ENCODE assay signal across 29 cellular contexts in genomic region chr4:87934973-87935372, GRCh38.
"Had no signal": no experiment of that assay in that cellular context is flagged by ENCODE, and none has a peak within 500 bp of the region (broad histone marks: within the 10 kb centered on the region; RNA-seq: fewer than 3 reads in every experiment).

No MANE protein-coding gene starts in this region.

- DNase-seq: dorsolateral prefrontal cortex; effector CD4-positive, alpha-beta T cell; foreskin fibroblast; gastrocnemius medialis; head of caudate nucleus; immature natural killer cell; left ventricle myocardium superior; mucosa of descending colon; naive B cell; nucleus accumbens; stimulated activated CD4-positive, alpha-beta T cell treated with anti-CD3 and anti-CD28 coated beads, Interleukin-12 subunit alpha, Interleukin-12 subunit beta, amount 100 ng/mL, for 4 hours; stimulated activated CD4-positive, alpha-beta T cell treated with anti-CD3 and anti-CD28 coated beads, Interleukin-1b, Interleukin-23, amount 100 ng/mL, for 48 hours; stimulated activated CD4-positive, alpha-beta T cell treated with anti-CD3 and anti-CD28 coated beads, Interleukin-4, amount 100 ng/mL, for 1 hour; stimulated activated CD8-positive, alpha-beta memory T cell treated with anti-CD3 and anti-CD28 coated beads, Interleukin-4, amount 100 ng/mL, for 48 hours; stimulated activated naive CD4-positive, alpha-beta T cell; stimulated activated naive CD8-positive, alpha-beta T cell treated with anti-CD3 and anti-CD28 coated beads, Interleukin-15, amount 100 ng/mL, for 72 hours; thyroid gland; trophoblast cell had no signal

- H3K4me3 ChIP-seq: dorsolateral prefrontal cortex, gastrocnemius medialis, lung, mucosa of descending colon, prostate gland, right atrium auricular region, smooth muscle cell, thyroid gland, vagina had no signal

- H3K27me3 ChIP-seq: dorsolateral prefrontal cortex, gastrocnemius medialis, right atrium auricular region, thyroid gland, vagina had no signal

- H3K4me3 Mint-ChIP-seq: immature natural killer cell; memory B cell; mesothelial cell of epicardium; naive B cell; nephron; stimulated activated naive CD8-positive, alpha-beta T cell treated with anti-CD3 and anti-CD28 coated beads, Interleukin-15, amount 100 ng/mL, for 72 hours had no signal

- H3K36me3 ChIP-seq: gastrocnemius medialis, prostate gland, right atrium auricular region, thyroid gland, vagina had no signal

- H3K4me1 Mint-ChIP-seq: memory B cell; mesothelial cell of epicardium; naive B cell; nephron; stimulated activated naive CD8-positive, alpha-beta T cell treated with anti-CD3 and anti-CD28 coated beads, Interleukin-15, amount 100 ng/mL, for 72 hours had no signal

- H3K9me3 Mint-ChIP-seq: stimulated activated naive CD8-positive, alpha-beta T cell treated with anti-CD3 and anti-CD28 coated beads, Interleukin-15, amount 100 ng/mL, for 72 hours had no signal

- H3K27ac Mint-ChIP-seq: immature natural killer cell; memory B cell; mesothelial cell of epicardium; nephron; stimulated activated naive CD8-positive, alpha-beta T cell treated with anti-CD3 and anti-CD28 coated beads, Interleukin-15, amount 100 ng/mL, for 72 hours had no signal

- H3K4me1 ChIP-seq: gastrocnemius medialis, prostate gland, right atrium auricular region, thyroid gland, vagina had no signal

- H3K36me3 Mint-ChIP-seq: immature natural killer cell, memory B cell, naive B cell had no signal

- H3K27ac ChIP-seq: dorsolateral prefrontal cortex, epithelial cell of prostate, gastrocnemius medialis, prostate gland, right atrium auricular region, thyroid gland, vagina had no signal

- H3K9me3 ChIP-seq: mucosa of descending colon, prostate gland, thyroid gland, vagina had no signal

- ATAC-seq: esophagus mucosa; gastrocnemius medialis; left ventricle myocardium superior; mucosa of descending colon; sciatic nerve; stimulated activated naive CD8-positive, alpha-beta T cell treated with anti-CD3 and anti-CD28 coated beads, Interleukin-15, amount 100 ng/mL, for 72 hours had no signal
